Comparison of ENCODE assay signal across 32 cellular contexts in the genomic region with DNA sequence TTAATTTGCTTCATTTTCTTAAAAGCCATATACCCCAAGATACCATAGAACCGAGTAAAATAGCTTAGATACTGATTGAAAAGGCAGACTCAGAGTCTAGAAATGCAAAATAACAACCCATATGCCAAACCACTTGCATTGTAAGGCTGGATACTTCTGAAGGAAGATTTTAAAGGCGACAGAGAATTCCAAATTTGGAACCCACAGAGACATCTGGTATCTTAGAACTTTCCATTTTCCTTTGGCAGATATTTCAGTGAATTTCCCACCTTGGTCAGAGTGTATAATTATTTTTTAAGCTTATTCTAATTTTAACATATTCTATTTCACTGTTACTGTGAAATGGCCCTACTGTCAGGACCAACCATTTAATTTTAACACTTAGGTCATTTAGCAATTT.
"Had no signal": no experiment of that assay in that cellular context is flagged by ENCODE, and none has a peak within 500 bp of the region (broad histone marks: within the 10 kb centered on the region; RNA-seq: fewer than 3 reads in every experiment).

No MANE protein-coding gene starts in this region.

- H3K4me1 ChIP-seq: adrenal gland, ascending aorta, body of pancreas, breast epithelium had no signal

- H3K36me3 ChIP-seq: adrenal gland, ascending aorta, brain microvascular endothelial cell, breast epithelium, cardiac muscle cell had no signal

- H3K9me3 ChIP-seq: adrenal gland, ascending aorta, body of pancreas, breast epithelium had no signal

- ATAC-seq: activated naive CD4-positive, alpha-beta T cell treated with anti-CD3 and anti-CD28 coated beads, Interleukin-2, amount 50 U/mL, for 72 hours; activated naive CD8-positive, alpha-beta T cell treated with anti-CD3 and anti-CD28 coated beads, Interleukin-2, amount 50 U/mL, for 24 hours; activated T-cell treated with anti-CD3 and anti-CD28 coated beads, Interleukin-2, amount 50 U/mL, for 4 hours; activated T-cell treated with anti-CD3 and anti-CD28 coated beads, Interleukin-2, amount 50 U/mL, for 72 hours; activated T-helper 17 cell treated with anti-CD3 and anti-CD28 coated beads, Interleukin-2, amount 50 U/mL, for 72 hours; body of pancreas had no signal

- H3K27me3 ChIP-seq: adrenal gland, ascending aorta, body of pancreas, brain microvascular endothelial cell, breast epithelium, cardiac muscle cell had no signal

- H3K27ac ChIP-seq: adrenal gland, ascending aorta, body of pancreas, brain microvascular endothelial cell, breast epithelium, cardiac muscle cell had no signal

- H3K4me3 ChIP-seq: adrenal gland, ascending aorta, body of pancreas, breast epithelium, cardiac muscle cell had no signal

- DNase-seq: activated effector memory CD4-positive, alpha-beta T cell treated with anti-CD3 and anti-CD28 coated beads, Interleukin-2, amount 50 U/mL, for 16 hours; activated effector memory CD4-positive, alpha-beta T cell treated with Interleukin-2 at 50 U/mL for 16 hours; activated gamma-delta T cell; activated gamma-delta T cell treated with Interleukin-2 at 50 U/mL for 16 hours; activated naive CD4-positive, alpha-beta T cell; activated naive CD4-positive, alpha-beta T cell treated with anti-CD3 and anti-CD28 coated beads for 36 hours; activated naive CD4-positive, alpha-beta T cell treated with anti-CD3 and anti-CD28 coated beads, Interleukin-2, amount 10 ng/mL, durations not matched to agents 7 days and 5 days; activated naive CD4-positive, alpha-beta T cell treated with anti-CD3 and anti-CD28 coated beads, Interleukin-2, amount 50 U/mL, for 16 hours; activated naive CD4-positive, alpha-beta T cell treated with Interleukin-2 at 50 U/mL for 16 hours; activated naive CD8-positive, alpha-beta T cell treated with anti-CD3 and anti-CD28 coated beads for 36 hours; activated naive CD8-positive, alpha-beta T cell treated with anti-CD3 and anti-CD28 coated beads, Interleukin-2, amount 10 ng/mL, durations not matched to agents 7 days and 5 days; activated naive CD8-positive, alpha-beta T cell treated with anti-CD3 and anti-CD28 coated beads, Interleukin-2, amount 50 U/mL, for 24 hours; activated T-cell treated with anti-CD3 and anti-CD28 coated beads for 4 hours; activated T-cell treated with anti-CD3 and anti-CD28 coated beads, Interleukin-2, amount 50 U/mL, for 1 hour; activated T-cell treated with anti-CD3 and anti-CD28 coated beads, Interleukin-2, amount 50 U/mL, for 24 hours; activated T-cell treated with anti-CD3 and anti-CD28 coated beads, Interleukin-2, amount 50 U/mL, for 4 hours; activated T-cell treated with anti-CD3 and anti-CD28 coated beads, Interleukin-2, amount 50 U/mL, for 48 hours; activated T-cell treated with anti-CD3 and anti-CD28 coated beads, Interleukin-2, amount 50 U/mL, for 72 hours; adrenal gland; amniotic stem cell; amygdala; aorta; body of pancreas; brain microvascular endothelial cell; caudate nucleus; central memory CD4-positive, alpha-beta T cell; cerebellar nuclear complex had no signal
